ENCODE assay signal across 9 cellular contexts in genomic region chr11:2398664-2399355, GRCh38. TPM values are rescaled to one million over a fixed set of nuclear protein-coding genes. Genes with fewer than 3 reads are reported as not detected.
A peak's percentile ranks its signal among the peaks of the same experiment; 100 is the strongest.
DNase-seq lines count a peak whose midpoint lies in the region; ATAC-seq lines count a peak whose summit lies in the region.
"Had no signal": no experiment of that assay in that cellular context is flagged by ENCODE, and none has a peak within 500 bp of the region (broad histone marks: within the 10 kb centered on the region; RNA-seq: fewer than 3 reads in every experiment).

No MANE protein-coding gene starts in this region.

- WGBS in mesodermal cell (ENCODE audit: insufficient coverage in 2 of 2), 2 experiments = 89 to 100% methylated on average over 1 to 4 of the region's 7 CpGs

- H3K4me3 Mint-ChIP-seq in stimulated activated naive CD8-positive, alpha-beta T cell treated with anti-CD3 and anti-CD28 coated beads, Interleukin-15, Interleukin-2, amounts not matched to agents 100 ng/mL and 50 ng/mL, for 24 hours = peak overlapping the region; percentile 91

- H3K36me3 Mint-ChIP-seq in stimulated activated naive CD8-positive, alpha-beta T cell treated with anti-CD3 and anti-CD28 coated beads, Interleukin-15, Interleukin-2, amounts not matched to agents 100 ng/mL and 50 ng/mL, for 24 hours (ENCODE audit: low read depth) = peaks cover 16% of the 10 kb centered on the region

- peaks cover 63% of the 10 kb centered on the region for H3K36me3 ChIP-seq in mesodermal cell (ENCODE audit: control insufficient read depth, insufficient read depth, low read length)

- H3K27ac ChIP-seq in angular gyrus (ENCODE audit: low read depth, low read length) (peak overlapping the region; percentile 98), mesodermal cell (ENCODE audit: low read depth, low read length, severe bottlenecking) (peak overlapping the region; percentile 98)

- no peak for ATAC-seq in stimulated activated naive CD8-positive, alpha-beta T cell treated with anti-CD3 and anti-CD28 coated beads, Interleukin-15, Interleukin-2, amounts not matched to agents 100 U/mL and 50 U/mL, for 24 hours

- H3K9me3 ChIP-seq in mesodermal cell (ENCODE audit: control insufficient read depth, low read length) = no peaks in the 10 kb centered on the region

- H3K27me3 Mint-ChIP-seq in stimulated activated naive CD8-positive, alpha-beta T cell treated with anti-CD3 and anti-CD28 coated beads, Interleukin-15, Interleukin-2, amounts not matched to agents 100 ng/mL and 50 ng/mL, for 24 hours = no peaks in the 10 kb centered on the region

- H3K27ac Mint-ChIP-seq in stimulated activated naive CD8-positive, alpha-beta T cell treated with anti-CD3 and anti-CD28 coated beads, Interleukin-15, Interleukin-2, amounts not matched to agents 100 ng/mL and 50 ng/mL, for 24 hours = peak overlapping the region; percentile 72

- H3K9me3 Mint-ChIP-seq in stimulated activated naive CD8-positive, alpha-beta T cell treated with anti-CD3 and anti-CD28 coated beads, Interleukin-15, Interleukin-2, amounts not matched to agents 100 ng/mL and 50 ng/mL, for 24 hours = no peaks in the 10 kb centered on the region

- peaks cover 8% of the 10 kb centered on the region for H3K4me1 Mint-ChIP-seq in stimulated activated naive CD8-positive, alpha-beta T cell treated with anti-CD3 and anti-CD28 coated beads, Interleukin-15, Interleukin-2, amounts not matched to agents 100 ng/mL and 50 ng/mL, for 24 hours (ENCODE audit: low read depth)

- H3K4me3 ChIP-seq in mesodermal cell (ENCODE audit: extremely low read depth, insufficient read depth, low read length, poor library complexity, severe bottlenecking) = peak overlapping the region; percentile 52

- H3K4me1 ChIP-seq in mesodermal cell (ENCODE audit: control insufficient read depth, insufficient read depth, low read length, poor library complexity, severe bottlenecking) = peaks cover 16% of the 10 kb centered on the region

- no peak for DNase-seq in stimulated activated naive CD8-positive, alpha-beta T cell treated with anti-CD3 and anti-CD28 coated beads, Interleukin-15, Interleukin-2, amounts not matched to agents 100 U/mL and 50 U/mL, for 24 hours
- DNase-seq in UCSD-AML1 (lab: John Stamatoyannopoulos, UW; ENCODE audit: unreplicated experiment) (no peak), ureter (ENCODE audit: low spot score) (no peak), RKO (ENCODE audit: low spot score) (no peak), medulla oblongata (ENCODE audit: extremely low spot score) (no peak)
- DNase-seq: NCI-H446 treated with DMSO at 0.1 percent for 48 hours had no signal

RNA-seq across cellular contexts. Expression of gene TSSC4, which starts 1.7 kb away (rescaled TPM):
- 33.0 TPM for polyA plus RNA-seq in mesodermal cell (2013, experiment 1 of 2)
- polyA plus RNA-seq in mesodermal cell (2013, experiment 2 of 2) = 33.4 TPM
- 41.6 TPM for total RNA-seq in ureter

RNA-seq across cellular contexts. Expression of gene CD81, which starts 21.7 kb away (rescaled TPM):
- polyA plus RNA-seq in mesodermal cell (2013, experiment 1 of 2) = 335 TPM
- 274 TPM for polyA plus RNA-seq in mesodermal cell (2013, experiment 2 of 2)
- total RNA-seq in ureter = 831 TPM

RNA-seq across cellular contexts. Expression of gene TRPM5, which starts 45.5 kb away (rescaled TPM):
- polyA plus RNA-seq in mesodermal cell (2013, experiment 1 of 2) = 0.07 TPM
- 0.15 TPM for polyA plus RNA-seq in mesodermal cell (2013, experiment 2 of 2)
- 0.60 TPM for total RNA-seq in ureter

RNA-seq across cellular contexts. Expression of gene KCNQ1, which starts 46.0 kb away (rescaled TPM):
- 1.6 TPM for polyA plus RNA-seq in mesodermal cell (2013, experiment 1 of 2)
- polyA plus RNA-seq in mesodermal cell (2013, experiment 2 of 2) = 0.86 TPM
- 63.0 TPM for total RNA-seq in ureter
